In the genomic region with DNA sequence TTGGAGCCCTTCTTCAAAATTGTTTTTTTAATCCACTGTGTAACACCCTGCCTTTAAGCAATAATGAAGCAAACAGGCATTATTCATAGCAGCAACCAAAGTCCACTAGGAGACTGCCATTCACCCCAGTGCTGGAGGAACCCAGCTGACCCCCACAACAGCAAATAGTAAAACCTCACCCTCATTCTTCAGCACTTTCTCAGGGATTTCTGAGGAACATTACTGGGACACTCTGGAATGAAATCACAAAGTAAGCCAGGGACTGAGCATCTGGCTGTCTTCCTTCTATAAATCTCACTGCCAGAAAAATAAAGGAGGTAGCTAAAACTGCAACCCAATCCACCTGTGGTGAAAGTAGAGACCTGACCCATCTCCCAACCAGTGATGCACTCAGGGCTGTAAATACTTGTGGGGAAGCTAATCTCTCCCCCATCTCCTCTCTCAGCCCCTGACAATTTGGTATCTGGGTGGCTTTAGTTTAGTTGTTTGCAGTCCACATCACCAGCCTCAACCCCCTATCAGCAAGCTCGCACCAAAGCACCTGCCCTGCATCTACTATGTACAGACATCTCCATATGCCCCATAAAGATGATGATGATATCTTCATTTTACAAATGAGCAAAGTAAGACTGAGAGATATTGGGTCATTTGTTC, we compare ENCODE assay signal across 16 cellular contexts. TPM values are rescaled to one million over a fixed set of nuclear protein-coding genes. Genes with fewer than 3 reads are reported as not detected.
DNase-seq lines count a peak whose midpoint lies in the region; ATAC-seq and TF ChIP-seq lines count a peak whose summit lies in the region.
"Had no signal": no experiment of that assay in that cellular context is flagged by ENCODE, and none has a peak within 500 bp of the region (broad histone marks: within the 10 kb centered on the region; RNA-seq: fewer than 3 reads in every experiment).

No MANE protein-coding gene starts in this region.

- no peaks in the 10 kb centered on the region for H3K4me1 Mint-ChIP-seq in CD8-positive, alpha-beta memory T cell

- WGBS in sigmoid colon, 2 donors = 72 to 93% methylated on average over 1 of the region's 1 CpG

- DNase-seq in AG09309 (ENCODE audit: low read depth) (peak; percentile 63), colonic mucosa (no peak), iPS-NIHi7 (ENCODE audit: extremely low spot score) (peak; percentile 8), sigmoid colon (peak; percentile 70), posterior cingulate gyrus (no peak)
- DNase-seq in CD8-positive, alpha-beta memory T cell = no peak
- DNase-seq: activated CD4-positive, alpha-beta memory T cell treated with anti-CD3 and anti-CD28 coated beads for 36 hours; activated effector memory CD4-positive, alpha-beta T cell treated with anti-CD3 and anti-CD28 coated beads, Interleukin-2, amount 50 U/mL, for 16 hours; caudate nucleus; H7; left colon; PC-9; thyroid gland had no signal

- peaks cover 7 to 22% (median 9%) of the 10 kb centered on the region in 5 donors for H3K9me3 Mint-ChIP-seq in CD8-positive, alpha-beta memory T cell

- H3K4me3 Mint-ChIP-seq in CD8-positive, alpha-beta memory T cell = no peak overlapping the region
- H3K4me3 Mint-ChIP-seq: activated CD4-positive, alpha-beta memory T cell treated with anti-CD3 and anti-CD28 coated beads for 36 hours; T-helper 2 cell treated with Interferon-gamma antibody and Interleukin-4, amounts not matched to agents 5 μg/mL and 100 μg/mL, for 36 hours had no signal

- no peaks in the 10 kb centered on the region for H3K4me1 ChIP-seq in colonic mucosa
- peaks cover 0 to 63% (median 55%) of the 10 kb centered on the region in 4 donors for H3K4me1 ChIP-seq in sigmoid colon
- no peaks in the 10 kb centered on the region for H3K4me1 ChIP-seq in CD8-positive, alpha-beta memory T cell (ENCODE audit: insufficient read depth, low read length)
- H3K4me1 ChIP-seq: thyroid gland had no signal

- no peaks in the 10 kb centered on the region for H3K9me3 ChIP-seq in colonic mucosa
- no peaks in the 10 kb centered on the region for H3K9me3 ChIP-seq in sigmoid colon
- H3K9me3 ChIP-seq in CD8-positive, alpha-beta memory T cell (ENCODE audit: low read length) = no peaks in the 10 kb centered on the region
- H3K9me3 ChIP-seq: thyroid gland had no signal

- no peak for TF ChIP-seq EP300 in sigmoid colon (IDR thresholded peaks at IDR 0.05)

- TF ChIP-seq POLR2A in sigmoid colon (IDR thresholded peaks at IDR 0.05) = no peak

- CTCF ChIA-PET in CD8-positive, alpha-beta memory T cell (lab: Charles Lee) = no interaction called here

- H3K4me3 ChIP-seq in AG09309 (ENCODE audit: control insufficient read depth, low read depth, low read length) (no peak overlapping the region), colonic mucosa (no peak overlapping the region), sigmoid colon (no peak overlapping the region)
- no peak overlapping the region for H3K4me3 ChIP-seq in CD8-positive, alpha-beta memory T cell (ENCODE audit: low read length)
- H3K4me3 ChIP-seq: PC-9, thyroid gland had no signal

- ATAC-seq in GM19397 (IDR thresholded peaks at IDR 0.05; ENCODE audit: unreplicated experiment) (no peak), HG03159 (IDR thresholded peaks at IDR 0.05; ENCODE audit: unreplicated experiment) (no peak)
- ATAC-seq: left colon had no signal

- no peak overlapping the region for H3K9ac ChIP-seq in colonic mucosa (ENCODE audit: low read depth in 2 of 2, low read length in 2 of 2)

- H3K27me3 ChIP-seq in colonic mucosa (no peaks in the 10 kb centered on the region), sigmoid colon (no peaks in the 10 kb centered on the region)
- H3K27me3 ChIP-seq in CD8-positive, alpha-beta memory T cell (ENCODE audit: insufficient read depth, low read length, poor library complexity, severe bottlenecking) = no peaks in the 10 kb centered on the region
- H3K27me3 ChIP-seq: thyroid gland had no signal

- H3K36me3 Mint-ChIP-seq in CD8-positive, alpha-beta memory T cell = peaks cover 0 to 13% (median 0%) of the 10 kb centered on the region in 3 donors
- H3K36me3 Mint-ChIP-seq: activated CD4-positive, alpha-beta memory T cell treated with anti-CD3 and anti-CD28 coated beads for 36 hours had no signal

- POLR2A ChIA-PET in CD8-positive, alpha-beta memory T cell (lab: Charles Lee) = no interaction called here

- H3K36me3 ChIP-seq in colonic mucosa = no peaks in the 10 kb centered on the region
- no peaks in the 10 kb centered on the region for H3K36me3 ChIP-seq in sigmoid colon
- no peaks in the 10 kb centered on the region for H3K36me3 ChIP-seq in CD8-positive, alpha-beta memory T cell (ENCODE audit: insufficient read depth, low read length)
- H3K36me3 ChIP-seq: thyroid gland had no signal

- peaks cover 1 to 16% of the 10 kb centered on the region in 2 donors for H3K27me3 Mint-ChIP-seq in CD8-positive, alpha-beta memory T cell

- TF ChIP-seq CTCF in AG09309 (IDR thresholded peaks at IDR 0.05; ENCODE audit: control insufficient read depth, insufficient read depth, low read depth, low read length, missing control alignments) = no peak
- TF ChIP-seq CTCF in colonic mucosa (IDR thresholded peaks at IDR 0.05) = no peak
- no peak for TF ChIP-seq CTCF in sigmoid colon (IDR thresholded peaks at IDR 0.05)

- intact Hi-C loops in colonic mucosa (cut with DNase I) = no loop called here
- intact Hi-C loops in sigmoid colon (cut with DNase I) = loop anchor here (2.0 kb wide), 2 partner anchors 20 to 28 kb away; no protein-coding TSS in a partner anchor
- intact Hi-C loops in posterior cingulate gyrus (cut with DNase I) = no loop called here

- no peak overlapping the region for H3K27ac Mint-ChIP-seq in CD8-positive, alpha-beta memory T cell
- H3K27ac Mint-ChIP-seq: activated CD4-positive, alpha-beta memory T cell treated with anti-CD3 and anti-CD28 coated beads for 36 hours; T-helper 2 cell treated with Interferon-gamma antibody and Interleukin-4, amounts not matched to agents 5 μg/mL and 100 μg/mL, for 36 hours had no signal

- H3K27ac ChIP-seq in colonic mucosa (peak overlapping the region; percentile 50), sigmoid colon (peak overlapping the region; percentile 86 to 96 (median 90))
- H3K27ac ChIP-seq in CD8-positive, alpha-beta memory T cell (ENCODE audit: low read depth, low read length) = no peak overlapping the region
- H3K27ac ChIP-seq: PC-9, thyroid gland had no signal

RNA-seq across cellular contexts. Expression of gene COL6A1, which starts 47.1 kb away (rescaled TPM):
- 100 to 1,000 TPM in 1 of 2 donors, 10 to 100 TPM in 1; 39.8 to 131 TPM for total RNA-seq in colonic mucosa
- total RNA-seq in sigmoid colon = 1,000 to 10,000 TPM in 2 of 4 donors, 100 to 1,000 TPM in 2; 622 to 1,755 (median 1,184) TPM
- polyA plus RNA-seq in sigmoid colon = 100 to 1,000 TPM in 1 of 3 donors, 10 to 100 TPM in 2; 14.3 to 131 (median 28.2) TPM
- total RNA-seq in CD8-positive, alpha-beta memory T cell = 10 to 100 TPM; 12.1 to 13.1 TPM
- polyA plus RNA-seq in CD8-positive, alpha-beta memory T cell = 1.6 TPM

Comparison
In these comparisons a context has a peak if more than half of its experiments do, and no peak if none do; other contexts are left out.
1. DNase-seq: peak in AG09309 (single experiment), iPS-NIHi7 (single experiment) and sigmoid colon (single experiment); none in colonic mucosa (single experiment), CD8-positive, alpha-beta memory T cell (0 of 5) and posterior cingulate gyrus (0 of 10).
2. RNA of gene COL6A1, which starts 47.1 kb away (total RNA-seq): 622 to 1,755 TPM in sigmoid colon; 39.8 to 131 TPM in colonic mucosa and 12.1 to 13.1 TPM in CD8-positive, alpha-beta memory T cell; every median in the first group is over 4 times any median in the second.